Comparison of ENCODE assay signal across 8 cellular contexts in genomic region chr2:121128741-121129659, GRCh38.
A peak's percentile ranks its signal among the peaks of the same experiment; 100 is the strongest.
DNase-seq lines count a peak whose midpoint lies in the region; ATAC-seq and TF ChIP-seq lines count a peak whose summit lies in the region.

No MANE protein-coding gene starts in this region.

- CTCF ChIA-PET in activated naive CD4-positive, alpha-beta T cell treated with anti-CD3 and anti-CD28 coated beads for 36 hours (lab: Charles Lee) = interaction anchor here (0.7 to 1.7 kb wide), 3 partner anchors 34 to 86 kb away, joined by 3 to 7 read pairs (median 3); no protein-coding TSS in a partner anchor

- H3K27me3 Mint-ChIP-seq in activated naive CD4-positive, alpha-beta T cell treated with anti-CD3 and anti-CD28 coated beads for 36 hours (ENCODE audit: low read depth) = peaks cover 7% of the 10 kb centered on the region
- H3K27me3 Mint-ChIP-seq in activated T-helper 17 cell treated with anti-CD3 and anti-CD28 coated beads, Interleukin-2, amount 50 U/mL, for 72 hours = peaks cover 4% of the 10 kb centered on the region

- no peaks in the 10 kb centered on the region for H3K36me3 Mint-ChIP-seq in activated naive CD4-positive, alpha-beta T cell treated with anti-CD3 and anti-CD28 coated beads for 36 hours (ENCODE audit: low read depth)
- H3K36me3 Mint-ChIP-seq in activated T-helper 17 cell treated with anti-CD3 and anti-CD28 coated beads, Interleukin-2, amount 50 U/mL, for 72 hours (ENCODE audit: low read depth) = no peaks in the 10 kb centered on the region

- TF ChIP-seq CTCF in breast epithelium (IDR thresholded peaks at IDR 0.05) (peak in 2 of 3 donors; percentile 21 to 48), lower lobe of right lung (IDR thresholded peaks at IDR 0.05) (peak; percentile 46)

- no peak overlapping the region for H3K4me3 Mint-ChIP-seq in activated naive CD4-positive, alpha-beta T cell treated with anti-CD3 and anti-CD28 coated beads for 36 hours
- no peak overlapping the region for H3K4me3 Mint-ChIP-seq in activated T-helper 17 cell treated with anti-CD3 and anti-CD28 coated beads, Interleukin-2, amount 50 U/mL, for 72 hours

- DNase-seq in activated naive CD4-positive, alpha-beta T cell treated with anti-CD3 and anti-CD28 coated beads for 36 hours = peak; percentile 53
- DNase-seq in activated naive CD4-positive, alpha-beta T cell treated with anti-CD3 and anti-CD28 coated beads, Interleukin-2, amount 50 U/mL, for 16 hours = no peak
- DNase-seq in MV-4-11 (lab: John Stamatoyannopoulos, UW) (peak; percentile 61), breast epithelium (ENCODE audit: low spot score in 2 of 2) (peak in 1 of 2 donors; percentile 71), lower lobe of right lung (peak; percentile 72)

- H3K4me3 ChIP-seq in breast epithelium (no peak overlapping the region), lower lobe of right lung (no peak overlapping the region)

- no peaks in the 10 kb centered on the region for H3K9me3 Mint-ChIP-seq in activated naive CD4-positive, alpha-beta T cell treated with anti-CD3 and anti-CD28 coated beads for 36 hours
- no peaks in the 10 kb centered on the region for H3K9me3 Mint-ChIP-seq in activated T-helper 17 cell treated with anti-CD3 and anti-CD28 coated beads, Interleukin-2, amount 50 U/mL, for 72 hours

- ATAC-seq in lower lobe of right lung = peak; percentile 63 to 83
- no peak for ATAC-seq in HG03025 (IDR thresholded peaks at IDR 0.05; ENCODE audit: low FRiP score, unreplicated experiment)
- ATAC-seq in HG03097 (IDR thresholded peaks at IDR 0.05; ENCODE audit: low FRiP score, unreplicated experiment) = no peak
- ATAC-seq in activated T-helper 17 cell treated with anti-CD3 and anti-CD28 coated beads, Interleukin-2, amount 50 U/mL, for 72 hours (replicated peaks) = no peak

- H3K4me1 ChIP-seq in breast epithelium (no peaks in the 10 kb centered on the region), lower lobe of right lung (no peaks in the 10 kb centered on the region)

- H3K27me3 ChIP-seq in breast epithelium (no peaks in the 10 kb centered on the region), lower lobe of right lung (ENCODE audit: low read depth) (no peaks in the 10 kb centered on the region)

- no peaks in the 10 kb centered on the region for H3K4me1 Mint-ChIP-seq in activated naive CD4-positive, alpha-beta T cell treated with anti-CD3 and anti-CD28 coated beads for 36 hours (ENCODE audit: low read depth)
- H3K4me1 Mint-ChIP-seq in activated T-helper 17 cell treated with anti-CD3 and anti-CD28 coated beads, Interleukin-2, amount 50 U/mL, for 72 hours = no peaks in the 10 kb centered on the region

- H3K36me3 ChIP-seq in breast epithelium (no peaks in the 10 kb centered on the region), lower lobe of right lung (no peaks in the 10 kb centered on the region)

- H3K9me3 ChIP-seq in breast epithelium (no peaks in the 10 kb centered on the region), lower lobe of right lung (no peaks in the 10 kb centered on the region)

- no peak for TF ChIP-seq POLR2A in breast epithelium (IDR thresholded peaks at IDR 0.05)

- intact Hi-C loops in activated naive CD4-positive, alpha-beta T cell treated with anti-CD3 and anti-CD28 coated beads for 36 hours (cut with micrococcal nuclease) = no loop called here
- intact Hi-C loops in breast epithelium (cut with DNase I; ENCODE audit: low total_unique reads) = no loop called here
- intact Hi-C loops in lower lobe of right lung (cut with DNase I) = no loop called here

- no peak overlapping the region for H3K27ac Mint-ChIP-seq in activated naive CD4-positive, alpha-beta T cell treated with anti-CD3 and anti-CD28 coated beads for 36 hours
- no peak overlapping the region for H3K27ac Mint-ChIP-seq in activated T-helper 17 cell treated with anti-CD3 and anti-CD28 coated beads, Interleukin-2, amount 50 U/mL, for 72 hours

- peak overlapping the region in 1 of 2 donors; percentile 56 for H3K27ac ChIP-seq in breast epithelium
- H3K27ac ChIP-seq in lower lobe of right lung = no peak overlapping the region

Comparison
In these comparisons a context has a peak if more than half of its experiments do, and no peak if none do; other contexts are left out.
1. ATAC-seq: peak in lower lobe of right lung (2 of 2); none in HG03025 (single experiment), HG03097 (single experiment) and activated T-helper 17 cell treated with anti-CD3 and anti-CD28 coated beads, Interleukin-2, amount 50 U/mL, for 72 hours (single experiment).